In the genomic region with DNA sequence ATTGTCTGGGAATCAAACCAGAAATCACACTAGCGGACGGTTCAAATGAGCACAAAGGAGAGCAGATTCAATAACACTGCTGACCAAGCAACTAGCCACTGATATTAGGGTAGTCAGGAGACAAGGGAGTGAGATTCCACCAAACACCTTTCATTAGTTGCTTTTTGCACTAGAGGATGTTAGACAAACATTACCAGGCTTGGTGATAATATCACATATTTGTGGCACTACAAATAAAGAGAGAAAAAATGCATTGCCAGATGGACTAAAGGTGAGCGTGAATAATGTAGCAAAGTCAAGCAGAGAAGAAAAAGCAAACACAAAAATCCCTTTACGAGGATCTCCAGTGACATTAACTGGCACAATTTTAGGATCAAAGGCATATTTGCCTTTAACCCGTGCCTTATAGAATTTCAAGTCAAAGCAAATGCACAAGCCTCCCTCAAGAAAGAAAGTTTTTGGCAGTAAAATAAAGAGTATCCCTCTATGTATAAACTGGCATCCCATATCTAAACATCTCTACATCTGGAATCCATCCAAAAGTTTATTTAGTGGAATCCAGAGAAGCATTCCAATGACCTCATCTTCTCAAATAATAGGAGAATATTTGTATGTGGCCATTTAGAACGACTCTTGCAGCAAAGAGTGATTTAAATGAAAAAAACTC, we compare ENCODE assay signal across 15 cellular contexts.
DNase-seq lines count a peak whose midpoint lies in the region; ATAC-seq and TF ChIP-seq lines count a peak whose summit lies in the region.
"Had no signal": no experiment of that assay in that cellular context is flagged by ENCODE, and none has a peak within 500 bp of the region (broad histone marks: within the 10 kb centered on the region; RNA-seq: fewer than 3 reads in every experiment).

No MANE protein-coding gene starts in this region.

- H3K4me3 ChIP-seq in HEK293 (ENCODE audit: low read depth, low read length) (no peak overlapping the region), Panc1 (ENCODE audit: low read depth in 2 of 2, low read length in 2 of 2) (no peak overlapping the region)
- H3K4me3 ChIP-seq: neural progenitor cell, sigmoid colon, testis had no signal

- H3K27ac ChIP-seq in HEK293 (ENCODE audit: extremely low read depth, low read depth, low read length) (no peak overlapping the region), Panc1 (ENCODE audit: low read length) (no peak overlapping the region)
- H3K27ac ChIP-seq: neural progenitor cell, sigmoid colon, testis had no signal

- no peaks in the 10 kb centered on the region for H3K4me1 ChIP-seq in HEK293 (ENCODE audit: control insufficient read depth, insufficient read depth, low read length)
- no peaks in the 10 kb centered on the region for H3K4me1 ChIP-seq in Panc1 (ENCODE audit: control insufficient read depth, insufficient read depth, low read length)
- H3K4me1 ChIP-seq: neural progenitor cell, testis had no signal

- H3K27me3 ChIP-seq in Panc1 (ENCODE audit: control insufficient read depth, insufficient read depth, low read length): no peaks in the 10 kb centered on the region
- H3K27me3 ChIP-seq: neural progenitor cell, sigmoid colon, testis had no signal

- ATAC-seq in Panc1 (peak; percentile 69; the same call in 1 of the 2 replicates), HG03280 (IDR thresholded peaks at IDR 0.05; ENCODE audit: unreplicated experiment) (no peak)

- POLR2A ChIA-PET in HEK293 (lab: Yijun Ruan, JAX) (no interaction called here), Panc1 (lab: Charles Lee) (no interaction called here)

- H3K9me3 ChIP-seq in HEK293 (ENCODE audit: control insufficient read depth, insufficient read depth, low read depth, low read length): no peaks in the 10 kb centered on the region
- H3K9me3 ChIP-seq in Panc1 (ENCODE audit: control insufficient read depth, insufficient read depth, low read depth, low read length): no peaks in the 10 kb centered on the region
- H3K9me3 ChIP-seq: testis had no signal

- BruUV-seq in Panc1 (replicated peaks; lab: Mats Ljungman, UMichigan): no TSS peak

- CTCF ChIA-PET in HEK293 (lab: Yijun Ruan, JAX) (no interaction called here), Panc1 (lab: Charles Lee) (no interaction called here)

- intact Hi-C loops in Panc1 (cut with micrococcal nuclease; ENCODE audit: unreplicated experiment): no loop called here

- in situ Hi-C loops in Panc1 (cut with HindIII; ENCODE audit: low pct_unique_long_range_greater_than_20kb, low sequenced_read_pairs): no loop called here

- DNase-seq in Panc1 (ENCODE audit: low read depth, low spot score) (no peak), dermis microvascular lymphatic vessel endothelial cell (ENCODE audit: low read depth in 2 of 2) (peak; percentile 47 to 80), renal cortical epithelial cell (ENCODE audit: low read depth) (peak; percentile 5), NCI-H187 (lab: John Stamatoyannopoulos, UW) (no peak), C1 segment of cervical spinal cord (lab: John Stamatoyannopoulos, UW) (no peak), NCI-H1105 (lab: John Stamatoyannopoulos, UW) (no peak)
- DNase-seq: activated CD4-positive, alpha-beta T cell treated with anti-CD3 and anti-CD28 coated beads, Interleukin-2, amount 10 ng/mL, durations not matched to agents 24 days and 14 days; activated naive CD4-positive, alpha-beta T cell treated with anti-CD3 and anti-CD28 coated beads, Interleukin-2, amount 10 ng/mL, durations not matched to agents 7 days and 5 days; mesendoderm; sigmoid colon; stimulated activated CD4-positive, alpha-beta T cell treated with anti-CD3 and anti-CD28 coated beads, Interleukin-4, amount 100 ng/mL, for 1 hour; testis had no signal

- TF ChIP-seq CTCF in HEK293 (tag by site-specific recombination; IDR thresholded peaks at IDR 0.05) (no peak), Panc1 (IDR thresholded peaks at IDR 0.05) (no peak)

- H3K36me3 ChIP-seq in HEK293 (ENCODE audit: control insufficient read depth in 2 of 2, insufficient read depth in 1 of 2, low read length in 2 of 2): no peaks in the 10 kb centered on the region
- H3K36me3 ChIP-seq in Panc1 (ENCODE audit: control insufficient read depth, insufficient read depth, low read length): no peaks in the 10 kb centered on the region
- H3K36me3 ChIP-seq: neural progenitor cell, sigmoid colon had no signal

TF ChIP-seq in HEK293, 187 proteins besides CTCF, POLR2A, EP300 and RAD21:
- TF ChIP-seq ZNF354C (tag by site-specific recombination; IDR thresholded peaks at IDR 0.05; ENCODE audit: borderline replicate concordance, low read depth) (no peak), HOXD13 (CRISPR knock-in tag; IDR thresholded peaks at IDR 0.05; ENCODE audit: borderline replicate concordance) (peak; percentile 77; the same call in 1 of the 2 replicates)
TF ChIP-seq in HEK293: peak in this region for 1.

Comparison
In these comparisons a context has a peak if more than half of its experiments do, and no peak if none do; other contexts are left out.
1. DNase-seq: peak in dermis microvascular lymphatic vessel endothelial cell (2 of 2) and renal cortical epithelial cell (single experiment); none in Panc1 (single experiment), NCI-H187 (0 of 2), C1 segment of cervical spinal cord (0 of 14) and NCI-H1105 (single experiment).